Comparison of ENCODE assay signal across 2 cellular contexts in the genomic region with DNA sequence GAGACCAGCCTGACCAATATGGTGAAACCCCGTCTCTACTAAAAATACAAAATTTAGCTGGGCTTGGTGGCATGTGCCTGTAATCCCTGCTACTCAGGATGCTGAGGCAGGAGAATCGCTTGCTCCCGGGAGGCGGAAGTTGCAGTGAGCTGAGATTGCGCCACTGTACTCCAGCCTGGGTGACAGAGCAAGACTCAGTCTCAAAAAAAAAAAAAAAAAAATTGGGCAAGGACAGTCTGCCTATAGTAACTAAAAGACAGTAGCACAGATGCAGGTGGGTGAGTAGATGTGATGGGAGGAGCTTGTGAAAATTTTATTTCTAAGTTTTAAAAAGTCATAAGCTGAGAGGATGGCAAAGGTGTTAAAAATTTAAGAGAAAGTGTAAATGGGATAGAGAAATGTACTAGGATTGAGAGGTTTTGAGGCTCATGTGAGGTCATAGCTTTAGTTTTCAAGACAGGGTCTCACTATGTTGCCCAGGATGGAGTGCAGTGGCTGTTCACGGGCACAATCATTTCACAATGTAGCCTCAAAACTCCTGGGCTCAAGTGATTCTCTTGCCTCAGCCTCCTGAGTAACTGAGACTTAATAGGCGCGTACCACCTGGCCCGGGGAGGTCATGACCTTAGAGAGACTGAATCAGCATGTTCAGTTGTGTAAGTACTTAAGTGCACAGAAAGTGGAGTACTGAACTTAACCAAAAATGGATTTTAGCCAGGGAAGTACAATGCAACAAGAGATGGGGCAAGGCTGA.
TF ChIP-seq lines count a peak whose summit lies in the region.

No MANE protein-coding gene starts in this region.

TF ChIP-seq in Ishikawa, 13 proteins besides CTCF, POLR2A, EP300 and RAD21 (continued from another document):
- TF ChIP-seq, protein P1, sequence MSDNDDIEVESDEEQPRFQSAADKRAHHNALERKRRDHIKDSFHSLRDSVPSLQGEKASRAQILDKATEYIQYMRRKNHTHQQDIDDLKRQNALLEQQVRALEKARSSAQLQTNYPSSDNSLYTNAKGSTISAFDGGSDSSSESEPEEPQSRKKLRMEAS (IDR thresholded peaks at IDR 0.05), result 0 out of 2 replicates have a peak, but pooled peaks have one; percentile 11
TF ChIP-seq in Ishikawa: peak in this region for 1.

TF ChIP-seq in HepG2, 621 proteins besides CTCF, POLR2A, EP300 and RAD21:
- TF ChIP-seq POLR2G (IDR thresholded peaks at IDR 0.05; ENCODE audit: low read depth, low read length) (0 out of 2 replicates have a peak, but pooled peaks have one; percentile 39), ZNF121 (CRISPR knock-in tag; IDR thresholded peaks at IDR 0.05) (peak; percentile 73), NR2F6 (IDR thresholded peaks at IDR 0.05) (peak; percentile 69), NR2F6 (CRISPR knock-in tag; IDR thresholded peaks at IDR 0.05) (peak; percentile 22; the same call in 1 of the 2 replicates)
- TF ChIP-seq, protein P2, sequence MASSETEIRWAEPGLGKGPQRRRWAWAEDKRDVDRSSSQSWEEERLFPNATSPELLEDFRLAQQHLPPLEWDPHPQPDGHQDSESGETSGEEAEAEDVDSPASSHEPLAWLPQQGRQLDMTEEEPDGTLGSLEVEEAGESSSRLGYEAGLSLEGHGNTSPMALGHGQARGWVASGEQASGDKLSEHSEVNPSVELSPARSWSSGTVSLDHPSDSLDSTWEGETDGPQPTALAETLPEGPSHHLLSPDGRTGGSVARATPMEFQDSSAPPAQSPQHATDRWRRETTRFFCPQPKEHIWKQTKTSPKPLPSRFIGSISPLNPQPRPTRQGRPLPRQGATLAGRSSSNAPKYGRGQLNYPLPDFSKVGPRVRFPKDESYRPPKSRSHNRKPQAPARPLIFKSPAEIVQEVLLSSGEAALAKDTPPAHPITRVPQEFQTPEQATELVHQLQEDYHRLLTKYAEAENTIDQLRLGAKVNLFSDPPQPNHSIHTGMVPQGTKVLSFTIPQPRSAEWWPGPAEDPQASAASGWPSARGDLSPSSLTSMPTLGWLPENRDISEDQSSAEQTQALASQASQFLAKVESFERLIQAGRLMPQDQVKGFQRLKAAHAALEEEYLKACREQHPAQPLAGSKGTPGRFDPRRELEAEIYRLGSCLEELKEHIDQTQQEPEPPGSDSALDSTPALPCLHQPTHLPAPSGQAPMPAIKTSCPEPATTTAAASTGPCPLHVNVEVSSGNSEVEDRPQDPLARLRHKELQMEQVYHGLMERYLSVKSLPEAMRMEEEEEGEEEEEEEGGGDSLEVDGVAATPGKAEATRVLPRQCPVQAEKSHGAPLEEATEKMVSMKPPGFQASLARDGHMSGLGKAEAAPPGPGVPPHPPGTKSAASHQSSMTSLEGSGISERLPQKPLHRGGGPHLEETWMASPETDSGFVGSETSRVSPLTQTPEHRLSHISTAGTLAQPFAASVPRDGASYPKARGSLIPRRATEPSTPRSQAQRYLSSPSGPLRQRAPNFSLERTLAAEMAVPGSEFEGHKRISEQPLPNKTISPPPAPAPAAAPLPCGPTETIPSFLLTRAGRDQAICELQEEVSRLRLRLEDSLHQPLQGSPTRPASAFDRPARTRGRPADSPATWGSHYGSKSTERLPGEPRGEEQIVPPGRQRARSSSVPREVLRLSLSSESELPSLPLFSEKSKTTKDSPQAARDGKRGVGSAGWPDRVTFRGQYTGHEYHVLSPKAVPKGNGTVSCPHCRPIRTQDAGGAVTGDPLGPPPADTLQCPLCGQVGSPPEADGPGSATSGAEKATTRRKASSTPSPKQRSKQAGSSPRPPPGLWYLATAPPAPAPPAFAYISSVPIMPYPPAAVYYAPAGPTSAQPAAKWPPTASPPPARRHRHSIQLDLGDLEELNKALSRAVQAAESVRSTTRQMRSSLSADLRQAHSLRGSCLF (CRISPR knock-in tag; IDR thresholded peaks at IDR 0.05; ENCODE audit: borderline replicate concordance), result no peak
